Comparison of ENCODE assay signal across 9 cellular contexts in the genomic region with DNA sequence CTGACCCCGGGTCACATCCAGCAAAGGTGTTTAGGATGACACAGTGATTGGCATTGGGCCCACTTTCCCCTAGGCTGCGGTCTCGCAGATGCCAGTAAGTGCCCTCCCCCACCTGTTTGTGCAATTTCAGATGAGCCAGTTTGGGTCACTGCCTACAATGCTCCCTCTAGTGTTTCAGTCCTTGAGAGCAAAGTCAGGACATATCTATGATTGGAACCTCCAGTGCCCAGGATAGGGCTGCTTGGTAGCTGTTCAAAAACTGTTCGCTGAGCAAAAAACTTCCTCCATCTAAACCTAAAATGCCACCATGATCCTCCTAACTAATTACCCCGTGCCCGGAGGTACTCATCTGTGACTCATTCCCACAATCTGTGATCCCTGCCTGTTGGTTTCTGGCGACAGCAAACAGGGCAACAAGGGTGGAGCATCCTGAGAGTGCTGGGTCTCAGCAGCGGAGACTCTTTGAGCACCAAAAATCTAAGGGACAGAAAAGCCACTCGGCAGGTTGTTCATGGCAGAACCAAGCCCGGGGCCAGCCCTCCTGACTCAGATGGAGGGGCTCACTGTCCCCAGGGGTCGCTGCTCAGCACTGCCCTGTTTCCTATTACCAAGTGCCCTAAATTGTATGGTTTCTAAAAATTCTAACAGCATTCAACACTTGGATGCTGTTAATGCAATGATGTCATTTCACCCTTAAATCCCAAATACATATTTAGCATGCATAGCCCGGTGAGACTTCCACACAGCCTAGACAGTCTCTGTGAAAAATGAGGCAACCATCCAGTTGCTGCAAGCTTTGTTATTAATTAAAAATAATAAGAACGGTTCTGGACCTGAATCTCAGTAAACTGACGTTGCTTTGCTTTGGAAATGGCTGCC. TPM values are rescaled to one million over a fixed set of nuclear protein-coding genes. Genes with fewer than 3 reads are reported as not detected.
DNase-seq lines count a peak whose midpoint lies in the region; ATAC-seq, FAIRE-seq and TF ChIP-seq lines count a peak whose summit lies in the region.
"Had no signal": no experiment of that assay in that cellular context is flagged by ENCODE, and none has a peak within 500 bp of the region (broad histone marks: within the 10 kb centered on the region; RNA-seq: fewer than 3 reads in every experiment).

No MANE protein-coding gene starts in this region.

- DNase-seq in A549 (ENCODE audit: low read depth in 1 of 2, low spot score in 1 of 2) (peak; percentile 80 to 89), NCI-H2196 treated with DMSO at 0.1 percent for 48 hours (lab: John Stamatoyannopoulos, UW; ENCODE audit: unreplicated experiment) (peak; percentile 90), body of pancreas (peak; percentile 44 to 70 (median 63)), left lung (no peak), KG1 (lab: John Stamatoyannopoulos, UW) (no peak), NCI-H1048 (lab: John Stamatoyannopoulos, UW) (no peak)
- DNase-seq in stimulated activated CD4-positive, alpha-beta T cell treated with anti-CD3 and anti-CD28 coated beads, Interleukin-4, amount 100 ng/mL, for 4 hours: no peak

- no peaks in the 10 kb centered on the region for H3K36me3 ChIP-seq in body of pancreas (replicated peaks in 1 of 2; ENCODE audit: insufficient read depth in 1 of 2, low read depth in 2 of 2)
- H3K36me3 ChIP-seq in left lung: no peaks in the 10 kb centered on the region

- 15% methylated on average over 14 of the region's 14 CpGs for WGBS in A549 (ENCODE audit: missing lambda C conversion rate)
- 32 to 38% methylated on average over 14 of the region's 14 CpGs for WGBS in body of pancreas, 2 donors

- peak; percentile 74 for FAIRE-seq in A549 (lab: Jason Lieb, UNC)
- FAIRE-seq: GM18507 had no signal

- H3K4me3 ChIP-seq in A549: peak overlapping the region; percentile 40
- no peak overlapping the region for H3K4me3 ChIP-seq in GM12875 (ENCODE audit: low read depth, low read length)
- no peak overlapping the region for H3K4me3 ChIP-seq in body of pancreas
- peak overlapping the region in 1 of 2 donors; percentile 3 for H3K4me3 ChIP-seq in left lung

- peak overlapping the region; percentile 75 for H3K4me2 ChIP-seq in A549

- H3K27me3 ChIP-seq in body of pancreas (peaks cover 0 to 3% of the 10 kb centered on the region in 2 donors), left lung (peaks cover 74 to 89% of the 10 kb centered on the region in 2 donors)

- CTCF ChIA-PET in A549 (lab: Yijun Ruan, JAX): interaction anchor here (0.5 to 6.1 kb wide), 18 partner anchors 13 to 176 kb away, joined by 3 to 69 read pairs (median 4); a partner anchor contains a TSS

- ATAC-seq in A549 (peak; percentile 72 to 80), body of pancreas (peak; percentile 63), left lung (peak; percentile 53)

- H3K9me3 ChIP-seq in A549 (no peaks in the 10 kb centered on the region), body of pancreas (no peaks in the 10 kb centered on the region), left lung (no peaks in the 10 kb centered on the region)

- POLR2A ChIA-PET in A549 (lab: Yijun Ruan, JAX): interaction anchor here (0.6 to 1.2 kb wide), 2 partner anchors 71 to 119 kb away, joined by 3 to 5 read pairs; a partner anchor contains a TSS

- peak in 1 of 2 experiments; percentile 17; a peak in 1 of 5 replicates for TF ChIP-seq EP300 in A549 (IDR thresholded peaks at IDR 0.05)

- H3K4me1 ChIP-seq in A549 (peaks cover 40% of the 10 kb centered on the region), body of pancreas (peaks cover 25% of the 10 kb centered on the region), left lung (peaks cover 0 to 20% of the 10 kb centered on the region in 2 donors)

- TF ChIP-seq RAD21 in A549 (conservative IDR thresholded peaks at IDR 0.05 in 1 of 2, IDR thresholded peaks at IDR 0.05 in 1 of 2): peak; percentile 44 to 53; a peak in 3 of 5 replicates

- TF ChIP-seq POLR2A in A549 (IDR thresholded peaks at IDR 0.05; ENCODE audit: low read length) (no peak), body of pancreas (IDR thresholded peaks at IDR 0.05) (no peak)

- intact Hi-C loops in body of pancreas (cut with DNase I): loop anchor here (10.0 kb wide), 1 partner anchor 108 kb away; no protein-coding TSS in a partner anchor
- intact Hi-C loops in left lung (cut with DNase I): loop anchor here in 1 of 2 donors (10.0 kb wide), 1 partner anchor 98 kb away; no protein-coding TSS in a partner anchor

- H3K27ac ChIP-seq in A549 (peak overlapping the region; percentile 71 to 80), body of pancreas (peak overlapping the region in 1 of 4 donors; percentile 39), left lung (no peak overlapping the region)

- TF ChIP-seq CTCF in A549 (IDR thresholded peaks at IDR 0.05) (peak; percentile 60), GM12875 (IDR thresholded peaks at IDR 0.05; ENCODE audit: borderline replicate concordance, insufficient read depth, low read depth, low read length) (peak; percentile 25; the same call in 1 of the 2 replicates), body of pancreas (IDR thresholded peaks at IDR 0.05) (peak in 5 of 7 experiments; percentile 9 to 49 (median 42)), left lung (IDR thresholded peaks at IDR 0.05) (peak in 1 of 2 donors; percentile 14)

TF ChIP-seq in A549, 52 proteins besides CTCF, POLR2A, EP300 and RAD21 (continues in another document):
- TF ChIP-seq SMC3 (IDR thresholded peaks at IDR 0.05) (peak; percentile 59), CHD2 (IDR thresholded peaks at IDR 0.05; ENCODE audit: low read length, partially characterized antibody) (no peak), FOSL2 (IDR thresholded peaks at IDR 0.05) (0 out of 2 replicates have a peak, but pooled peaks have one; percentile 34), FOSL2 (CRISPR knock-in tag; IDR thresholded peaks at IDR 0.05) (peak; percentile 45), HDAC2 (IDR thresholded peaks at IDR 0.05) (no peak), JUNB (IDR thresholded peaks at IDR 0.05) (peak; percentile 25; the same call in 1 of the 2 replicates), GATA3 (IDR thresholded peaks at IDR 0.05; ENCODE audit: borderline replicate concordance) (no peak), JUN (IDR thresholded peaks at IDR 0.05) (peak in 1 of 2 experiments; percentile 55; a peak in 1 of 5 replicates), ZNF302 (CRISPR knock-in tag; IDR thresholded peaks at IDR 0.05) (no peak), CBX2 (IDR thresholded peaks at IDR 0.05; ENCODE audit: borderline replicate concordance, low read depth) (no peak)
- TF ChIP-seq, protein P1, sequence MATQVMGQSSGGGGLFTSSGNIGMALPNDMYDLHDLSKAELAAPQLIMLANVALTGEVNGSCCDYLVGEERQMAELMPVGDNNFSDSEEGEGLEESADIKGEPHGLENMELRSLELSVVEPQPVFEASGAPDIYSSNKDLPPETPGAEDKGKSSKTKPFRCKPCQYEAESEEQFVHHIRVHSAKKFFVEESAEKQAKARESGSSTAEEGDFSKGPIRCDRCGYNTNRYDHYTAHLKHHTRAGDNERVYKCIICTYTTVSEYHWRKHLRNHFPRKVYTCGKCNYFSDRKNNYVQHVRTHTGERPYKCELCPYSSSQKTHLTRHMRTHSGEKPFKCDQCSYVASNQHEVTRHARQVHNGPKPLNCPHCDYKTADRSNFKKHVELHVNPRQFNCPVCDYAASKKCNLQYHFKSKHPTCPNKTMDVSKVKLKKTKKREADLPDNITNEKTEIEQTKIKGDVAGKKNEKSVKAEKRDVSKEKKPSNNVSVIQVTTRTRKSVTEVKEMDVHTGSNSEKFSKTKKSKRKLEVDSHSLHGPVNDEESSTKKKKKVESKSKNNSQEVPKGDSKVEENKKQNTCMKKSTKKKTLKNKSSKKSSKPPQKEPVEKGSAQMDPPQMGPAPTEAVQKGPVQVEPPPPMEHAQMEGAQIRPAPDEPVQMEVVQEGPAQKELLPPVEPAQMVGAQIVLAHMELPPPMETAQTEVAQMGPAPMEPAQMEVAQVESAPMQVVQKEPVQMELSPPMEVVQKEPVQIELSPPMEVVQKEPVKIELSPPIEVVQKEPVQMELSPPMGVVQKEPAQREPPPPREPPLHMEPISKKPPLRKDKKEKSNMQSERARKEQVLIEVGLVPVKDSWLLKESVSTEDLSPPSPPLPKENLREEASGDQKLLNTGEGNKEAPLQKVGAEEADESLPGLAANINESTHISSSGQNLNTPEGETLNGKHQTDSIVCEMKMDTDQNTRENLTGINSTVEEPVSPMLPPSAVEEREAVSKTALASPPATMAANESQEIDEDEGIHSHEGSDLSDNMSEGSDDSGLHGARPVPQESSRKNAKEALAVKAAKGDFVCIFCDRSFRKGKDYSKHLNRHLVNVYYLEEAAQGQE (IDR thresholded peaks at IDR 0.05): no peak
- TF ChIP-seq, protein P2, sequence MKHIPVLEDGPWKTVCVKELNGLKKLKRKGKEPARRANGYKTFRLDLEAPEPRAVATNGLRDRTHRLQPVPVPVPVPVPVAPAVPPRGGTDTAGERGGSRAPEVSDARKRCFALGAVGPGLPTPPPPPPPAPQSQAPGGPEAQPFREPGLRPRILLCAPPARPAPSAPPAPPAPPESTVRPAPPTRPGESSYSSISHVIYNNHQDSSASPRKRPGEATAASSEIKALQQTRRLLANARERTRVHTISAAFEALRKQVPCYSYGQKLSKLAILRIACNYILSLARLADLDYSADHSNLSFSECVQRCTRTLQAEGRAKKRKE (CRISPR knock-in tag; IDR thresholded peaks at IDR 0.05; ENCODE audit: low read depth): no peak

RNA-seq across cellular contexts. Expression of a gene that starts 5.0 kb away (rescaled TPM):
- 2.9 and 3.6 TPM in 2 replicates for polyA plus RNA-seq in A549 (2011; rRNA removed)
- 0.65 TPM in 2 replicates for polyA plus RNA-seq in A549 (2012; cell fraction: cytosol; rRNA removed)
- 0.51 and 0.58 TPM in 2 replicates for polyA plus RNA-seq in A549 (2012; cell fraction: nucleus; rRNA removed)
- polyA plus RNA-seq in A549 (2017; fragmentation: RNase III; extraction: RNeasy Plus Mini Kit Qiagen cat#74134 plus additional on column Dnase treatment): 0.52 to 1.2 TPM (median 0.77 TPM) in 3 replicates
- polyA minus RNA-seq in A549 (2011; rRNA and poly(A)+ RNA removed): 1.8 and 2.4 TPM in 2 replicates
- under 1 TPM in 1 of 2 donors, not detected in 1; 0.66 TPM for total RNA-seq in body of pancreas
- total RNA-seq in left lung: not detected

RNA-seq across cellular contexts. Expression of a gene that starts 19.0 kb away (rescaled TPM):
- 7.2 and 8.5 TPM in 2 replicates for polyA plus RNA-seq in A549 (2011; rRNA removed)
- 9.8 and 12.0 TPM in 2 replicates for polyA plus RNA-seq in A549 (2012; cell fraction: cytosol; rRNA removed)
- polyA plus RNA-seq in A549 (2012; cell fraction: nucleus; rRNA removed): 23.9 and 27.6 TPM in 2 replicates
- 7.6 to 8.1 TPM (median 7.6 TPM) in 3 replicates for polyA plus RNA-seq in A549 (2017; fragmentation: RNase III; extraction: RNeasy Plus Mini Kit Qiagen cat#74134 plus additional on column Dnase treatment)
- 14.7 TPM in 2 replicates for polyA minus RNA-seq in A549 (2011; rRNA and poly(A)+ RNA removed)
- total RNA-seq in body of pancreas: 10 to 100 TPM; 73.8 to 83.8 TPM
- 10 to 100 TPM; 26.6 to 40.7 TPM for total RNA-seq in left lung

Comparison
In these comparisons a context has a peak if more than half of its experiments do, and no peak if none do; other contexts are left out.
1. DNase-seq: peak in A549 (2 of 2), NCI-H2196 treated with DMSO at 0.1 percent for 48 hours (single experiment) and body of pancreas (4 of 4); none in left lung (0 of 2), KG1 (single experiment), stimulated activated CD4-positive, alpha-beta T cell treated with anti-CD3 and anti-CD28 coated beads, Interleukin-4, amount 100 ng/mL, for 4 hours (0 of 2) and NCI-H1048 (single experiment).
2. H3K27ac ChIP-seq: peak in A549 (2 of 2); none in left lung (0 of 2).
3. Peak in every context shown above with its lines, with median percentiles within 50 percentile points of each other: ATAC-seq.